In the genomic region with DNA sequence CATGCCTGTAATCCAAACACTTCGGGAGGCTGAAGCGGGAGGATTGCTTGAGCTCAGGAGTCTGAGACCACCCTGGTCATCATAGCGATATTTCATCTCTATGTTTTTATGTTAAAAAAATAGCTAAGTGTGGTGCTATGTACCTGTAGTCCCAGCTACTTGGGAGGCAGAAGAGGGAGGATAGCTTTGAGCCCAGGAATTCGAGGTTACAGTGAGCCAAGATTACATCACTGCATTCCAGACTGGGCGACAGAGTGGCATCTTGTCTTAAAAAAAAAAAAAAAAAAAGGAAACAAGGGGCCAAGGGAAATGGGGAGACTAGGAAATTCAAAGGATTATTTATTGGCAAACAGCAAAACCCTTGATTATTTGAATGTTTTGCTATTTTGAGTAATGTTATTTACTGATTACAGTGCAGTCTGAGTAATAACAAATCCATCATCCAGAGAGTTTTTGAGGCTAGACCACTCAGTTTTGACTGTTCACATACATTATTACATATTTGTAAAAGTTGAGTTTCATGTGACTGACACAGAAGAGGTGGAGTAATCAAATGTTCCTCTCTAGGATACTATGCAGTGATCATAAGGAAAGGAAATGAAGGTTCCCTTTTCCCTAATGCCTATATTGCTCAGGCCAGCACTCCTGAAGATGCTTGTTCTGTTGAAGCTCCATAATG, we compare ENCODE assay signal across 25 cellular contexts. TPM values are rescaled to one million over a fixed set of nuclear protein-coding genes. Genes with fewer than 3 reads are reported as not detected.
DNase-seq lines count a peak whose midpoint lies in the region; ATAC-seq, FAIRE-seq and TF ChIP-seq lines count a peak whose summit lies in the region.
"Had no signal": no experiment of that assay in that cellular context is flagged by ENCODE, and none has a peak within 500 bp of the region (broad histone marks: within the 10 kb centered on the region; RNA-seq: fewer than 3 reads in every experiment).

No MANE protein-coding gene starts in this region.

- peaks cover 19% of the 10 kb centered on the region for H3K36me3 ChIP-seq in CD4-positive, CD25-positive, alpha-beta regulatory T cell (ENCODE audit: control insufficient read depth, insufficient read depth, low read length)
- H3K36me3 ChIP-seq in endothelial cell of umbilical vein (ENCODE audit: control insufficient read depth in 2 of 2, extremely low read depth in 1 of 2, insufficient read depth in 2 of 2, low read length in 2 of 2), result no peaks in the 10 kb centered on the region
- H3K36me3 ChIP-seq: SJSA1 had no signal

- peaks cover 19% of the 10 kb centered on the region for H3K36me3 Mint-ChIP-seq in CD4-positive, CD25-positive, alpha-beta regulatory T cell
- H3K36me3 Mint-ChIP-seq in T-helper 2 cell treated with Interferon-gamma antibody and Interleukin-4, amounts not matched to agents 5 μg/mL and 100 μg/mL, for 36 hours (ENCODE audit: low read depth), result peaks cover 23% of the 10 kb centered on the region

- no peak for TF ChIP-seq CTCF in endothelial cell of umbilical vein (IDR thresholded peaks at IDR 0.05; ENCODE audit: extremely low read depth in 1 of 2, insufficient read depth in 1 of 2, low read depth in 1 of 2, low read length in 2 of 2)

- peak overlapping the region; percentile 36 for H3K4me2 ChIP-seq in endothelial cell of umbilical vein (ENCODE audit: insufficient read depth, low read length)
- H3K4me2 ChIP-seq: PC-9 had no signal

- intact Hi-C loops in endothelial cell of umbilical vein (cut with micrococcal nuclease), result no loop called here

- H3K27me3 ChIP-seq in CD4-positive, CD25-positive, alpha-beta regulatory T cell (ENCODE audit: control insufficient read depth, insufficient read depth, low read length), result no peaks in the 10 kb centered on the region
- no peaks in the 10 kb centered on the region for H3K27me3 ChIP-seq in endothelial cell of umbilical vein (ENCODE audit: control insufficient read depth in 2 of 2, insufficient read depth in 2 of 2, low read length in 2 of 2)
- H3K27me3 ChIP-seq: SJSA1 had no signal

- no peaks in the 10 kb centered on the region for H4K20me1 ChIP-seq in endothelial cell of umbilical vein (replicated peaks; ENCODE audit: control insufficient read depth, extremely low read depth, insufficient read depth, low read length)

- ATAC-seq in CD4-positive, CD25-positive, alpha-beta regulatory T cell (ENCODE audit: low read depth in 2 of 2), result no peak
- ATAC-seq in GM18517 (IDR thresholded peaks at IDR 0.05; ENCODE audit: unreplicated experiment), result no peak

- no TSS peak for BruUV-seq in endothelial cell of umbilical vein (replicated peaks; lab: Mats Ljungman, UMichigan)

- H3K4me3 ChIP-seq in CD4-positive, CD25-positive, alpha-beta regulatory T cell (ENCODE audit: low read depth, low read length), result no peak overlapping the region
- no peak overlapping the region for H3K4me3 ChIP-seq in endothelial cell of umbilical vein (replicated peaks in 1 of 3; ENCODE audit: insufficient read depth in 1 of 3, low read depth in 1 of 3, low read length in 3 of 3)
- H3K4me3 ChIP-seq: GM12878, PC-9, SJSA1 had no signal

- H3K4me1 Mint-ChIP-seq in CD4-positive, CD25-positive, alpha-beta regulatory T cell, result peaks cover 39 to 45% (median 43%) of the 10 kb centered on the region in 4 donors
- H3K4me1 Mint-ChIP-seq in T-helper 2 cell treated with Interferon-gamma antibody and Interleukin-4, amounts not matched to agents 5 μg/mL and 100 μg/mL, for 36 hours (ENCODE audit: low read depth), result peaks cover 41% of the 10 kb centered on the region
- H3K4me1 Mint-ChIP-seq: B cell had no signal

- H3K9ac ChIP-seq in endothelial cell of umbilical vein (replicated peaks; ENCODE audit: extremely low read depth, insufficient read depth, low read length), result no peak overlapping the region

- peak overlapping the region in 2 of 3 donors; percentile 82 to 85 for H3K27ac Mint-ChIP-seq in CD4-positive, CD25-positive, alpha-beta regulatory T cell
- no peak overlapping the region for H3K27ac Mint-ChIP-seq in T-helper 2 cell treated with Interferon-gamma antibody and Interleukin-4, amounts not matched to agents 5 μg/mL and 100 μg/mL, for 36 hours
- H3K27ac Mint-ChIP-seq: B cell had no signal

- H3K79me2 ChIP-seq in endothelial cell of umbilical vein (ENCODE audit: control insufficient read depth, insufficient read depth, low read length), result peaks cover 89% of the 10 kb centered on the region

- no peaks in the 10 kb centered on the region for H3K9me1 ChIP-seq in endothelial cell of umbilical vein (replicated peaks; ENCODE audit: control insufficient read depth, extremely low read depth, insufficient read depth, low read length)

- no peak overlapping the region for H2AFZ ChIP-seq in endothelial cell of umbilical vein (ENCODE audit: low read depth, low read length)
- H2AFZ ChIP-seq: PC-9 had no signal

- no peaks in the 10 kb centered on the region for H3K9me3 ChIP-seq in CD4-positive, CD25-positive, alpha-beta regulatory T cell (ENCODE audit: control insufficient read depth in 2 of 2, low read length in 2 of 2)
- H3K9me3 ChIP-seq in endothelial cell of umbilical vein (replicated peaks; ENCODE audit: control insufficient read depth, insufficient read depth, low read length), result no peaks in the 10 kb centered on the region
- H3K9me3 ChIP-seq: SJSA1 had no signal

- H3K27me3 Mint-ChIP-seq in CD4-positive, CD25-positive, alpha-beta regulatory T cell, result no peaks in the 10 kb centered on the region
- H3K27me3 Mint-ChIP-seq in T-helper 2 cell treated with Interferon-gamma antibody and Interleukin-4, amounts not matched to agents 5 μg/mL and 100 μg/mL, for 36 hours (ENCODE audit: low read depth), result no peaks in the 10 kb centered on the region
- H3K27me3 Mint-ChIP-seq: CD8-positive, alpha-beta memory T cell had no signal

- POLR2A ChIA-PET in endothelial cell of umbilical vein (lab: Charles Lee), result interaction anchor here (0.6 kb wide), 2 partner anchors 14 to 54 kb away, joined by 3 read pairs; no protein-coding TSS in a partner anchor

- peak; percentile 44 for FAIRE-seq in endothelial cell of umbilical vein (lab: Jason Lieb, UNC)
- FAIRE-seq: D721Med, GM12878, GM18507 had no signal

- peaks cover 0 to 1% (median 0%) of the 10 kb centered on the region in 7 donors for H3K9me3 Mint-ChIP-seq in CD4-positive, CD25-positive, alpha-beta regulatory T cell
- no peaks in the 10 kb centered on the region for H3K9me3 Mint-ChIP-seq in T-helper 2 cell treated with Interferon-gamma antibody and Interleukin-4, amounts not matched to agents 5 μg/mL and 100 μg/mL, for 36 hours
- H3K9me3 Mint-ChIP-seq: CD8-positive, alpha-beta memory T cell had no signal

- peak overlapping the region; percentile 15 for H3K27ac ChIP-seq in CD4-positive, CD25-positive, alpha-beta regulatory T cell (ENCODE audit: insufficient read depth, low read length, poor library complexity, severe bottlenecking)
- peak overlapping the region; percentile 31 for H3K27ac ChIP-seq in endothelial cell of umbilical vein (ENCODE audit: insufficient read depth, low read depth, low read length)
- H3K27ac ChIP-seq: PC-9, SJSA1 had no signal

- dilution Hi-C loops in endothelial cell of umbilical vein (cut with MboI; ENCODE audit: extremely low pct_ligation_motif_present, low sequenced_read_pairs), result no loop called here

- peak; percentile 8 for DNase-seq in A172 (ENCODE audit: low spot score)
- no peak for DNase-seq in CD4-positive, CD25-positive, alpha-beta regulatory T cell
- peak; percentile 44 for DNase-seq in HT1080 (ENCODE audit: low read depth)
- no peak for DNase-seq in endothelial cell of umbilical vein (ENCODE audit: low read depth, low spot score)
- no peak for DNase-seq in activated effector memory CD4-positive, alpha-beta T cell treated with anti-CD3 and anti-CD28 coated beads, Interleukin-2, amount 50 U/mL, for 16 hours
- DNase-seq in SHP77 (lab: John Stamatoyannopoulos, UW), result no peak
- DNase-seq in T-helper 2 cell treated with Interferon-gamma antibody and Interleukin-4, amounts not matched to agents 5 μg/mL and 100 μg/mL, for 36 hours (ENCODE audit: low spot score), result no peak
- DNase-seq: CD8-positive, alpha-beta memory T cell; DMS79 treated with DMSO at 0.1 percent for 48 hours; GDM1; H7; MV-4-11; NCI-H1417 treated with DMSO at 0.1 percent for 48 hours; NCI-H1930; NCI-H2171; NCI-H446; NCI-H69; SW 1271 had no signal

- peak overlapping the region in 1 of 4 donors; percentile 51 for H3K4me3 Mint-ChIP-seq in CD4-positive, CD25-positive, alpha-beta regulatory T cell
- no peak overlapping the region for H3K4me3 Mint-ChIP-seq in T-helper 2 cell treated with Interferon-gamma antibody and Interleukin-4, amounts not matched to agents 5 μg/mL and 100 μg/mL, for 36 hours
- H3K4me3 Mint-ChIP-seq: B cell had no signal

- H3K4me1 ChIP-seq in CD4-positive, CD25-positive, alpha-beta regulatory T cell (ENCODE audit: control insufficient read depth, insufficient read depth, low read length, poor library complexity, severe bottlenecking), result peaks cover 90% of the 10 kb centered on the region
- H3K4me1 ChIP-seq in endothelial cell of umbilical vein (ENCODE audit: control insufficient read depth, extremely low read depth, insufficient read depth, low read length), result peaks cover 72% of the 10 kb centered on the region

- no peak for TF ChIP-seq POLR2A in endothelial cell of umbilical vein (IDR thresholded peaks at IDR 0.05; ENCODE audit: low read depth, low read length)

- CTCF ChIA-PET in endothelial cell of umbilical vein (lab: Charles Lee), result interaction anchor here (0.6 to 1.6 kb wide), 9 partner anchors 9 to 66 kb away, joined by 3 to 6 read pairs (median 3); no protein-coding TSS in a partner anchor

TF ChIP-seq in endothelial cell of umbilical vein, 7 proteins besides CTCF, POLR2A, EP300 and RAD21 (continues in another document):
- TF ChIP-seq, protein P1, sequence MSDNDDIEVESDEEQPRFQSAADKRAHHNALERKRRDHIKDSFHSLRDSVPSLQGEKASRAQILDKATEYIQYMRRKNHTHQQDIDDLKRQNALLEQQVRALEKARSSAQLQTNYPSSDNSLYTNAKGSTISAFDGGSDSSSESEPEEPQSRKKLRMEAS (IDR thresholded peaks at IDR 0.05; ENCODE audit: insufficient read depth, insufficient read length), result no peak
- TF ChIP-seq POLR2AphosphoS5 (IDR thresholded peaks at IDR 0.05; ENCODE audit: insufficient read depth, low read depth, low read length), result no peak

RNA-seq across cellular contexts. Expression of a gene that starts 40.8 kb away (rescaled TPM):
- total RNA-seq in A172 (2014; rRNA removed; shearing (Covaris generic)), result 2.0 and 3.5 TPM in 2 replicates
- 457 TPM for total RNA-seq in CD4-positive, CD25-positive, alpha-beta regulatory T cell
- 100 to 1,000 TPM; 194 to 221 (median 199) TPM for polyA plus RNA-seq in CD4-positive, CD25-positive, alpha-beta regulatory T cell
- 5.2 and 7.4 TPM in 2 replicates for total RNA-seq in HT1080 (2014; rRNA removed; shearing (Covaris generic))
- polyA plus RNA-seq in HT1080 (2015; cell fraction: cytosol; rRNA removed), result 3.0 and 4.3 TPM in 2 replicates
- 3.7 and 5.8 TPM in 2 replicates for polyA plus RNA-seq in HT1080 (2015; cell fraction: nucleus; rRNA removed)
- 101 and 103 TPM in 2 replicates for total RNA-seq in endothelial cell of umbilical vein
- polyA plus RNA-seq in endothelial cell of umbilical vein, result 97.7 and 100 TPM in 2 replicates
- 113 and 120 TPM in 2 replicates for polyA plus RNA-seq in endothelial cell of umbilical vein (2011; cell fraction: cytosol; rRNA removed)
- polyA plus RNA-seq in endothelial cell of umbilical vein (2011; cell fraction: nucleus; rRNA removed), result 105 and 108 TPM in 2 replicates
- 54.4 and 93.2 TPM in 2 replicates for polyA plus RNA-seq in endothelial cell of umbilical vein (2012)
- polyA minus RNA-seq in endothelial cell of umbilical vein, result 323 and 360 TPM in 2 replicates
- polyA minus RNA-seq in endothelial cell of umbilical vein (2011; cell fraction: cytosol; rRNA and poly(A)+ RNA removed), result 1.2 TPM
- polyA minus RNA-seq in endothelial cell of umbilical vein (2011; cell fraction: nucleus; rRNA and poly(A)+ RNA removed), result 293 and 389 TPM in 2 replicates

Comparison
In these comparisons a context has a peak if more than half of its experiments do, and no peak if none do; other contexts are left out.
1. DNase-seq: peak in A172 (single experiment) and HT1080 (single experiment); none in CD4-positive, CD25-positive, alpha-beta regulatory T cell (0 of 3), endothelial cell of umbilical vein (single experiment), activated effector memory CD4-positive, alpha-beta T cell treated with anti-CD3 and anti-CD28 coated beads, Interleukin-2, amount 50 U/mL, for 16 hours (single experiment), SHP77 (0 of 2) and T-helper 2 cell treated with Interferon-gamma antibody and Interleukin-4, amounts not matched to agents 5 μg/mL and 100 μg/mL, for 36 hours (single experiment).
2. RNA of a gene that starts 40.8 kb away (total RNA-seq): 457 TPM in CD4-positive, CD25-positive, alpha-beta regulatory T cell (single experiment) and 101 to 103 TPM in endothelial cell of umbilical vein; 5.2 to 7.4 TPM in HT1080 and 2.0 to 3.5 TPM in A172; every median in the first group is over 10 times any median in the second.